In genomic region chrX:70452143-70452733, GRCh38 we compare ENCODE assay signal across 8 cellular contexts. TPM values are rescaled to one million over a fixed set of nuclear protein-coding genes. Genes with fewer than 3 reads are reported as not detected.
DNase-seq lines count a peak whose midpoint lies in the region; ATAC-seq, FAIRE-seq and TF ChIP-seq lines count a peak whose summit lies in the region.

No MANE protein-coding gene starts in this region.

- ATAC-seq in GM19043 (IDR thresholded peaks at IDR 0.05; ENCODE audit: low read depth, unreplicated experiment): peak; percentile 41
- ATAC-seq in RWPE2 (ENCODE audit: low read depth): peak; percentile 18

- H3K4me3 Mint-ChIP-seq in activated naive CD8-positive, alpha-beta T cell treated with anti-CD3 and anti-CD28 coated beads for 36 hours: peak overlapping the region; percentile 84

- H3K36me3 ChIP-seq in RWPE2 (ENCODE audit: low read depth) (no peaks in the 10 kb centered on the region; the same call in 1 of the 2 replicates), left ventricle myocardium inferior (no peaks in the 10 kb centered on the region)

- H3K9me3 ChIP-seq in RWPE2 (ENCODE audit: severe bottlenecking) (no peaks in the 10 kb centered on the region), left ventricle myocardium inferior (replicated peaks) (no peaks in the 10 kb centered on the region)

- intact Hi-C loops in left ventricle myocardium inferior (cut with micrococcal nuclease): no loop called here

- H3K4me3 ChIP-seq in RWPE2 (ENCODE audit: severe bottlenecking) (peak overlapping the region; percentile 38), left ventricle myocardium inferior (peak overlapping the region; percentile 73)

- peak; percentile 47 for DNase-seq in Ammon's horn (ENCODE audit: low spot score)
- DNase-seq in HTR-8/SVneo (ENCODE audit: insufficient read length, low spot score): peak; percentile 74
- no peak for DNase-seq in RWPE2 (ENCODE audit: low spot score)
- DNase-seq in activated naive CD8-positive, alpha-beta T cell treated with anti-CD3 and anti-CD28 coated beads for 36 hours: peak; percentile 52
- peak; percentile 37 for DNase-seq in left ventricle myocardium inferior
- peak; percentile 67 for DNase-seq in retina
- no peak for DNase-seq in NCI-H524 treated with DMSO at 0.1 percent for 48 hours (lab: John Stamatoyannopoulos, UW)

- peaks cover 33% of the 10 kb centered on the region for H3K4me1 Mint-ChIP-seq in activated naive CD8-positive, alpha-beta T cell treated with anti-CD3 and anti-CD28 coated beads for 36 hours

- no peaks in the 10 kb centered on the region for H3K27me3 Mint-ChIP-seq in activated naive CD8-positive, alpha-beta T cell treated with anti-CD3 and anti-CD28 coated beads for 36 hours

- TF ChIP-seq CTCF in RWPE2 (IDR thresholded peaks at IDR 0.05; ENCODE audit: poor library complexity, severe bottlenecking) (peak; percentile 68), left ventricle myocardium inferior (IDR thresholded peaks at IDR 0.05; ENCODE audit: borderline replicate concordance) (peak; percentile 76)

- no peaks in the 10 kb centered on the region for H3K9me3 Mint-ChIP-seq in activated naive CD8-positive, alpha-beta T cell treated with anti-CD3 and anti-CD28 coated beads for 36 hours

- H3K36me3 Mint-ChIP-seq in activated naive CD8-positive, alpha-beta T cell treated with anti-CD3 and anti-CD28 coated beads for 36 hours: peaks cover 10% of the 10 kb centered on the region

- no peak for FAIRE-seq in HTR-8/SVneo (lab: Jason Lieb, UNC)

- H3K27ac ChIP-seq in RWPE2 (ENCODE audit: poor library complexity, severe bottlenecking): peak overlapping the region; percentile 11
- peak overlapping the region; percentile 65 for H3K27ac ChIP-seq in left ventricle myocardium inferior (replicated peaks)

- H3K4me1 ChIP-seq in RWPE2 (ENCODE audit: insufficient read depth, poor library complexity, severe bottlenecking) (no peaks in the 10 kb centered on the region), left ventricle myocardium inferior (peaks cover 8% of the 10 kb centered on the region)

- H3K27me3 ChIP-seq in RWPE2 (ENCODE audit: insufficient read depth, poor library complexity, severe bottlenecking): no peaks in the 10 kb centered on the region
- no peaks in the 10 kb centered on the region for H3K27me3 ChIP-seq in left ventricle myocardium inferior (ENCODE audit: low read depth)

- H3K27ac Mint-ChIP-seq in activated naive CD8-positive, alpha-beta T cell treated with anti-CD3 and anti-CD28 coated beads for 36 hours: peak overlapping the region; percentile 73

RNA-seq across cellular contexts. Expression of gene DLG3, which starts 7.6 kb away (rescaled TPM):
- 10 to 100 TPM; 22.8 to 25.8 TPM for total RNA-seq in activated naive CD8-positive, alpha-beta T cell treated with anti-CD3 and anti-CD28 coated beads for 36 hours
- total RNA-seq in left ventricle myocardium inferior: 7.9 TPM

RNA-seq across cellular contexts. Expression of gene GDPD2, which starts 29.1 kb away (rescaled TPM):
- total RNA-seq in activated naive CD8-positive, alpha-beta T cell treated with anti-CD3 and anti-CD28 coated beads for 36 hours: not detected
- total RNA-seq in left ventricle myocardium inferior: not detected

Comparison
In these comparisons a context has a peak if more than half of its experiments do, and no peak if none do; other contexts are left out.
1. DNase-seq: peak in Ammon's horn (single experiment), HTR-8/SVneo (single experiment), activated naive CD8-positive, alpha-beta T cell treated with anti-CD3 and anti-CD28 coated beads for 36 hours (single experiment), left ventricle myocardium inferior (single experiment) and retina (single experiment); none in RWPE2 (single experiment) and NCI-H524 treated with DMSO at 0.1 percent for 48 hours (single experiment).